Comparison of ENCODE assay signal across 24 cellular contexts in the genomic region with DNA sequence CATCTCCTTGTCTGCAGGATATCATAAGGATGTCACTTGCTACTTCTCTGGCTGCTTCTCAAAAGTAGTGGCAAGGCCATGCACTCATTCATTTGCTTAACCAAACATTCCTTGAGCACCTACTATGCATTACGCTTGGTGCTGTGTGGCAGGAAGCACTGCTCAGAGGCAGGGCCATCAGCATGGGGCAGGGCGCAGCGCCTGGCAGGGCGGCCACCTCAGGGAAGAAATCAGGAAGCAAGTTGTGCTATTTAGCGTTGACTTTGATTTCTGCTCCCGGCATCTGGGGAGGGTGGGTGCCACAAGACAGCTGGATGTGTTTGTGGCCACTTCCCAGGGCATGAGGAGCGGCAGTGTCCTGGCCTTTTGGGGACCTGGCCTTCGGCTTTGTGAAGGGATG. TPM values are rescaled to one million over a fixed set of nuclear protein-coding genes. Genes with fewer than 3 reads are reported as not detected.
DNase-seq lines count a peak whose midpoint lies in the region; FAIRE-seq and TF ChIP-seq lines count a peak whose summit lies in the region.
"Had no signal": no experiment of that assay in that cellular context is flagged by ENCODE, and none has a peak within 500 bp of the region (broad histone marks: within the 10 kb centered on the region; RNA-seq: fewer than 3 reads in every experiment).

No MANE protein-coding gene starts in this region.

- no peaks in the 10 kb centered on the region for H3K9me3 Mint-ChIP-seq in Caco-2 (ENCODE audit: unreplicated experiment)
- H3K9me3 Mint-ChIP-seq: CD8-positive, alpha-beta T cell; HFFc6 had no signal

- TF ChIP-seq EP300 in stomach (IDR thresholded peaks at IDR 0.05) = no peak

- TF ChIP-seq POLR2A in stomach (IDR thresholded peaks at IDR 0.05) (no peak), testis (IDR thresholded peaks at IDR 0.05) (no peak), GM12891 (IDR thresholded peaks at IDR 0.05; ENCODE audit: low read depth, low read length) (no peak)

- peaks cover 42% of the 10 kb centered on the region for H3K4me1 Mint-ChIP-seq in Caco-2 (ENCODE audit: low read depth, unreplicated experiment)

- POLR2A ChIA-PET in Caco-2 (lab: Charles Lee) = no interaction called here

- H3K4me3 ChIP-seq in Caco-2 (ENCODE audit: low read depth, low read length) (no peak overlapping the region), iPS-15b (ENCODE audit: low read depth, low read length) (no peak overlapping the region), stomach (no peak overlapping the region), testis (no peak overlapping the region)
- H3K4me3 ChIP-seq: BLaER1, GM12878, GM23248 had no signal

- FAIRE-seq in GM12891 (lab: Jason Lieb, UNC) = no peak
- FAIRE-seq: GM12878, GM18507 had no signal

- H3K9ac ChIP-seq in iPS-15b (ENCODE audit: low read depth, low read length) = peak overlapping the region; percentile 5
- H3K9ac ChIP-seq: BLaER1, GM23248 had no signal

- H3K9me3 ChIP-seq in Caco-2 (no peaks in the 10 kb centered on the region), iPS-15b (ENCODE audit: control insufficient read depth, insufficient read depth, low read length) (no peaks in the 10 kb centered on the region), stomach (no peaks in the 10 kb centered on the region), testis (no peaks in the 10 kb centered on the region)
- H3K9me3 ChIP-seq: BLaER1 had no signal

- DNase-seq in Caco-2 (no peak), stomach (no peak), testis (no peak), GM12891 (ENCODE audit: insufficient read length, low spot score) (no peak), SK-N-DZ (ENCODE audit: low spot score) (no peak), NCI-H146 treated with DMSO at 0.1 percent for 48 hours (lab: John Stamatoyannopoulos, UW; ENCODE audit: unreplicated experiment) (no peak)
- DNase-seq: 8988T; CD8-positive, alpha-beta T cell; DMS 273 treated with DMSO at 0.1 percent for 48 hours; DMS53; DND-41; EL; GM23248; H7; HFFc6 had no signal

- BruUV-seq in Caco-2 (replicated peaks; lab: Mats Ljungman, UMichigan) = no TSS peak

- WGBS in stomach, 5 donors = 83 to 98% (median 86%) methylated on average over 6 to 8 of the region's 8 CpGs
- WGBS in testis, 2 donors = 91 to 93% methylated on average over 7 to 8 of the region's 8 CpGs

- H3K36me3 ChIP-seq in Caco-2 (ENCODE audit: control insufficient read depth, insufficient read depth, low read length) (no peaks in the 10 kb centered on the region), iPS-15b (ENCODE audit: control insufficient read depth, insufficient read depth, low read length) (no peaks in the 10 kb centered on the region), stomach (no peaks in the 10 kb centered on the region), testis (ENCODE audit: low read depth, missing control alignments) (no peaks in the 10 kb centered on the region)
- H3K36me3 ChIP-seq: BLaER1 had no signal

- H3K4me3 Mint-ChIP-seq in Caco-2 (ENCODE audit: unreplicated experiment) = no peak overlapping the region
- H3K4me3 Mint-ChIP-seq: CD8-positive, alpha-beta T cell; HFFc6 had no signal

- CTCF ChIA-PET in Caco-2 (lab: Charles Lee) = interaction anchor here (2.8 kb wide), 1 partner anchor 17 kb away, joined by 13 read pairs; no protein-coding TSS in a partner anchor

- peaks cover 11% of the 10 kb centered on the region for H3K36me3 Mint-ChIP-seq in Caco-2 (ENCODE audit: insufficient read depth, unreplicated experiment)
- H3K36me3 Mint-ChIP-seq: CD8-positive, alpha-beta T cell had no signal

- no peaks in the 10 kb centered on the region for H3K27me3 Mint-ChIP-seq in Caco-2 (ENCODE audit: insufficient read depth, unreplicated experiment)

- no peak for TF ChIP-seq CTCF in Caco-2 (IDR thresholded peaks at IDR 0.05; ENCODE audit: insufficient read depth in 1 of 2, low read depth in 1 of 2, low read length in 1 of 2, severe bottlenecking in 1 of 2, unreplicated experiment in 1 of 2)
- no peak for TF ChIP-seq CTCF in VCaP (conservative IDR thresholded peaks at IDR 0.05)
- no peak for TF ChIP-seq CTCF in stomach (IDR thresholded peaks at IDR 0.05)
- no peak for TF ChIP-seq CTCF in testis (IDR thresholded peaks at IDR 0.05)

- H3K27ac Mint-ChIP-seq in Caco-2 (ENCODE audit: unreplicated experiment) = peak overlapping the region; percentile 89
- H3K27ac Mint-ChIP-seq: CD8-positive, alpha-beta T cell; HFFc6 had no signal

- peaks cover 57% of the 10 kb centered on the region for H3K4me1 ChIP-seq in Caco-2
- no peaks in the 10 kb centered on the region for H3K4me1 ChIP-seq in iPS-15b (ENCODE audit: control insufficient read depth, insufficient read depth, low read length)
- H3K4me1 ChIP-seq in stomach = peaks cover 27 to 79% (median 41%) of the 10 kb centered on the region in 4 donors
- peaks cover 33% of the 10 kb centered on the region for H3K4me1 ChIP-seq in testis
- H3K4me1 ChIP-seq: BLaER1 had no signal

- intact Hi-C loops in Caco-2 (cut with micrococcal nuclease; ENCODE audit: unreplicated experiment) = no loop called here
- intact Hi-C loops in stomach (cut with DNase I; ENCODE audit: low total_unique reads) = no loop called here
- intact Hi-C loops in testis (cut with DNase I; ENCODE audit: low total_unique reads) = no loop called here

- H3K27me3 ChIP-seq in Caco-2 (replicated peaks; ENCODE audit: control insufficient read depth, insufficient read depth, low read length) (no peaks in the 10 kb centered on the region), iPS-15b (ENCODE audit: control insufficient read depth, insufficient read depth, low read length) (no peaks in the 10 kb centered on the region), stomach (peaks cover 0 to 9% (median 0%) of the 10 kb centered on the region in 3 donors), testis (no peaks in the 10 kb centered on the region)
- H3K27me3 ChIP-seq: BLaER1 had no signal

- peak overlapping the region; percentile 41 for H3K27ac ChIP-seq in VCaP
- peak overlapping the region in 4 of 5 donors; percentile 10 to 77 (median 72) for H3K27ac ChIP-seq in stomach
- no peak overlapping the region for H3K27ac ChIP-seq in testis
- H3K27ac ChIP-seq: BLaER1, GM23248 had no signal

TF ChIP-seq in GM12891, 5 proteins besides CTCF, POLR2A, EP300 and RAD21:
- no peak for TF ChIP-seq POU2F2 (IDR thresholded peaks at IDR 0.05; ENCODE audit: low read depth, low read length)
- TF ChIP-seq PAX5 (IDR thresholded peaks at IDR 0.05; ENCODE audit: insufficient read depth, low read length, severe bottlenecking) = no peak
- no peak for TF ChIP-seq SPI1 (IDR thresholded peaks at IDR 0.05; ENCODE audit: low read depth, low read length)
- TF ChIP-seq TAF1 (IDR thresholded peaks at IDR 0.05; ENCODE audit: low read depth, low read length) = no peak
- no peak for TF ChIP-seq POLR2AphosphoS5 (IDR thresholded peaks at IDR 0.05; ENCODE audit: low read depth, low read length)
TF ChIP-seq in GM12891: peak in this region for 0.

RNA-seq across cellular contexts. Expression of a gene that starts 27.9 kb away (rescaled TPM):
- not detected in 2 replicates for total RNA-seq in Caco-2 (2022)
- not detected for total RNA-seq in stomach
- polyA plus RNA-seq in stomach = 1 to 10 TPM in 1 of 3 donors, not detected in 2; 1.5 TPM
- total RNA-seq in testis = 10 to 100 TPM; 50.4 to 70.6 TPM
- polyA plus RNA-seq in testis (ENCODE audit: insufficient read depth, low read depth, low replicate concordance) = 85.5 TPM
- polyA plus RNA-seq in GM12891 (2012; ENCODE audit: low read depth, missing spikeins) = not detected
- not detected in 2 replicates for polyA plus RNA-seq in SK-N-DZ (2014; cell fraction: cytosol; rRNA removed)
- polyA plus RNA-seq in SK-N-DZ (2014; cell fraction: nucleus; rRNA removed) = not detected in 2 replicates
- total RNA-seq: A673; CD8-positive, alpha-beta T cell; G401; GM12878; GM23248; H7; HFFc6; HT-29 had no signal
- polyA plus RNA-seq: AG04450, GM12878, GM23248 had no signal

RNA-seq across cellular contexts. Expression of a gene that starts 40.1 kb away (rescaled TPM):
- not detected in 2 replicates for total RNA-seq in Caco-2 (2022)
- total RNA-seq in stomach = under 1 TPM in 1 of 5 donors, not detected in 4; 0.58 TPM
- under 1 TPM in 1 of 3 donors, not detected in 2; 0.12 TPM for polyA plus RNA-seq in stomach
- total RNA-seq in testis = under 1 TPM in 1 of 2 donors, not detected in 1; 0.50 TPM
- polyA plus RNA-seq in testis (ENCODE audit: insufficient read depth, low read depth, low replicate concordance) = 0.21 TPM
- not detected for polyA plus RNA-seq in GM12891 (2012; ENCODE audit: low read depth, missing spikeins)
- polyA plus RNA-seq in SK-N-DZ (2014; cell fraction: cytosol; rRNA removed) = not detected in 2 replicates
- polyA plus RNA-seq in SK-N-DZ (2014; cell fraction: nucleus; rRNA removed) = not detected in 2 replicates
- total RNA-seq: A673; CD8-positive, alpha-beta T cell; G401; GM12878; GM23248; H7; HFFc6; HT-29 had no signal
- polyA plus RNA-seq: AG04450, GM12878, GM23248 had no signal

Comparison
In these comparisons a context has a peak if more than half of its experiments do, and no peak if none do; other contexts are left out.
1. H3K27ac ChIP-seq: peak in VCaP (single experiment) and stomach (4 of 5); none in testis (0 of 2).
2. RNA of a gene that starts 27.9 kb away (total RNA-seq): 50.4 to 70.6 TPM in testis; not detected in Caco-2 and not detected in stomach; every median in the first group is over 10 times any median in the second.